Comparison of ENCODE assay signal across 18 cellular contexts in the genomic region with DNA sequence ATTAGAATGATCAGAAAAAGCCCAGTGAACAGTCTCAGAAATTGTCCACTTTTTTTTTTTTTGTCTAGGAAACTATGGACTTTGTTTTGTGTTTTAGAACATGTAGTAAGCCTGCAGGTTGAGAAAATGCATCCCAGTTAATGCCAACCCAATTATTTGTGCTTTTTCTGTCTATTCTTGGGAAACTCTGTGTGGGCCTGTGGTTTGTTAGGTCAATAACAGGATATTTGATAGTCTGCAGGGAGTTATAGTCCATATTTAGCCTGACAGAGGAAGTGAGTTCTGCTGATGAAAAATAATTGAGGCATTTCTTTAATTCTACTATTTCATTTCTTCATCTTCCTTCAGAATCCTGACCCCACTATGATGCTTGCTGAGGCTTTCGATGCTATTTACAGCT.
DNase-seq lines count a peak whose midpoint lies in the region; ATAC-seq and TF ChIP-seq lines count a peak whose summit lies in the region.
"Had no signal": no experiment of that assay in that cellular context is flagged by ENCODE, and none has a peak within 500 bp of the region (broad histone marks: within the 10 kb centered on the region; RNA-seq: fewer than 3 reads in every experiment).

No MANE protein-coding gene starts in this region.

- no peaks in the 10 kb centered on the region for H4K20me1 ChIP-seq in IMR-90 (ENCODE audit: insufficient read depth, low read length)

- H3K27ac ChIP-seq in IMR-90 (ENCODE audit: insufficient read depth, low read length) = no peak overlapping the region
- H3K27ac ChIP-seq: Peyer's patch had no signal

- intact Hi-C loops in IMR-90 (cut with micrococcal nuclease) = no loop called here

- H4K91ac ChIP-seq in IMR-90 (ENCODE audit: insufficient read depth, low read depth, low read length) = no peak overlapping the region

- H3K36me3 ChIP-seq in IMR-90 (ENCODE audit: control insufficient read depth, insufficient read depth, low read length) = peaks cover 15% of the 10 kb centered on the region
- peaks cover 11% of the 10 kb centered on the region for H3K36me3 ChIP-seq in skeletal muscle satellite cell (ENCODE audit: insufficient read depth, low read length)
- H3K36me3 ChIP-seq: HAP-1, Peyer's patch had no signal

- dilution Hi-C loops in IMR-90 (cut with HindIII; ENCODE audit: low sequenced_read_pairs, unreplicated experiment) = loop anchor here (25.0 kb wide), 1 partner anchor 598 kb away; no protein-coding TSS in a partner anchor

- no peak overlapping the region for H2AK9ac ChIP-seq in IMR-90 (replicated peaks; ENCODE audit: low read depth, low read length, poor library complexity)

- H3K9ac ChIP-seq in IMR-90 (ENCODE audit: low read depth, low read length) (no peak overlapping the region), skeletal muscle satellite cell (ENCODE audit: low read depth, low read length) (peak overlapping the region; percentile 29)

- TF ChIP-seq CTCF in IMR-90 (conservative IDR thresholded peaks at IDR 0.05; ENCODE audit: low read depth, low read length) (no peak), choroid plexus epithelial cell (conservative IDR thresholded peaks at IDR 0.05; ENCODE audit: low read depth, low read length) (no peak), GM13976 (IDR thresholded peaks at IDR 0.05; ENCODE audit: borderline replicate concordance, control extremely low read depth, extremely low read depth, insufficient read depth, missing control alignments) (no peak)

- H2BK15ac ChIP-seq in IMR-90 (ENCODE audit: low read depth, low read length) = no peak overlapping the region

- H2AK5ac ChIP-seq in IMR-90 (ENCODE audit: low read depth, low read length) = no peak overlapping the region

- no peak overlapping the region for H2BK5ac ChIP-seq in IMR-90 (ENCODE audit: low read depth, low read length, poor library complexity, severe bottlenecking)

- no peak overlapping the region for H4K8ac ChIP-seq in IMR-90 (ENCODE audit: low read depth in 2 of 2, low read length in 2 of 2)

- H2BK120ac ChIP-seq in IMR-90 (ENCODE audit: low read depth, low read length) = no peak overlapping the region

- POLR2A ChIA-PET in IMR-90 (lab: Charles Lee; ENCODE audit: unreplicated experiment) = no interaction called here

- CTCF ChIA-PET in IMR-90 (lab: Yijun Ruan, JAX) = interaction anchor here (0.6 to 1.3 kb wide), 2 partner anchors 355 to 571 kb away, joined by 3 to 5 read pairs; no protein-coding TSS in a partner anchor

- no peak for ATAC-seq in IMR-90 (ENCODE audit: low read depth)
- no peak for ATAC-seq in GM19324 (IDR thresholded peaks at IDR 0.05; ENCODE audit: low FRiP score, unreplicated experiment)
- ATAC-seq: GM12878 had no signal

- no peak overlapping the region for H3K23ac ChIP-seq in IMR-90 (ENCODE audit: low read depth, low read length)

- H3K27me3 ChIP-seq in IMR-90 (ENCODE audit: control insufficient read depth, insufficient read depth, low read length) (no peaks in the 10 kb centered on the region), skeletal muscle satellite cell (ENCODE audit: control insufficient read depth, insufficient read depth, low read length) (no peaks in the 10 kb centered on the region)
- H3K27me3 ChIP-seq: Peyer's patch had no signal

- in situ Hi-C loops in IMR-90 (cut with MboI; ENCODE audit: low sequenced_read_pairs) (loop anchor here (10.0 kb wide), 2 partner anchors 506 to 596 kb away; no protein-coding TSS in a partner anchor), GM13976 (cut with MboI; ENCODE audit: low sequenced_read_pairs, unreplicated experiment) (no loop called here)

- H3K18ac ChIP-seq in IMR-90 (ENCODE audit: low read depth, low read length) = no peak overlapping the region

- no peak overlapping the region for H4K5ac ChIP-seq in IMR-90 (ENCODE audit: low read depth, low read length)

- no peak for TF ChIP-seq RAD21 in IMR-90 (IDR thresholded peaks at IDR 0.05; ENCODE audit: low read length)

- WGBS in IMR-90 (ENCODE audit: extremely low coverage in 2 of 2, insufficient read length in 1 of 2), 2 experiments = 100% methylated on average over 1 of the region's 1 CpG; no CpG with 5 or more reads in 1 of the 2 experiments

- H3K4me2 ChIP-seq in IMR-90 (ENCODE audit: low read depth, low read length) (no peak overlapping the region), skeletal muscle satellite cell (ENCODE audit: low read length) (no peak overlapping the region)
- H3K4me2 ChIP-seq: GM23338 had no signal

- no peak overlapping the region for H3K4ac ChIP-seq in IMR-90 (ENCODE audit: low read depth, low read length)

- DNase-seq in IMR-90 (peak; percentile 22), choroid plexus epithelial cell (ENCODE audit: low read depth) (peak; percentile 27), myocyte (ENCODE audit: low read depth) (peak; percentile 38), GM13976 (ENCODE audit: low spot score) (no peak)
- DNase-seq in activated CD8-positive, alpha-beta memory T cell treated with anti-CD3 and anti-CD28 coated beads for 24 hours = no peak
- DNase-seq: CD4-positive, alpha-beta memory T cell; DMS 273 treated with DMSO at 0.1 percent for 48 hours; DMS79 treated with DMSO at 0.1 percent for 48 hours; NCI-H1105; NCI-H774; NK-92 treated with Interleukin-12 subunit alpha and Interleukin-12 subunit beta, amount 100 ng/mL, for 24 hours had no signal

- H3K4me3 ChIP-seq in IMR-90 (ENCODE audit: insufficient read depth, low read depth, low read length) = no peak overlapping the region
- H3K4me3 ChIP-seq in choroid plexus epithelial cell (ENCODE audit: low read depth, low read length) = no peak overlapping the region
- H3K4me3 ChIP-seq in skeletal muscle satellite cell (ENCODE audit: low read length) = no peak overlapping the region
- H3K4me3 ChIP-seq: GM12878, GM23338, HAP-1, Peyer's patch had no signal

- H3K14ac ChIP-seq in IMR-90 (replicated peaks; ENCODE audit: low read depth, low read length) = no peak overlapping the region

- TF ChIP-seq POLR2A in IMR-90 (IDR thresholded peaks at IDR 0.05; ENCODE audit: low read depth, low read length) = no peak

- H3K79me1 ChIP-seq in IMR-90 (ENCODE audit: low read depth in 1 of 2, low read length in 2 of 2) = peaks cover 15 to 35% of the 10 kb centered on the region in 2 experiments; a peak in 3 of 4 replicates

- peaks cover 5% of the 10 kb centered on the region for H3K4me1 ChIP-seq in IMR-90 (ENCODE audit: control insufficient read depth, insufficient read depth, low read length)
- peaks cover 16% of the 10 kb centered on the region for H3K4me1 ChIP-seq in skeletal muscle satellite cell (ENCODE audit: control insufficient read depth, insufficient read depth, low read length)
- H3K4me1 ChIP-seq: Caco-2, HAP-1 had no signal

- no TSS peak for BruUV-seq in IMR-90 (replicated peaks; lab: Mats Ljungman, UMichigan)

- no peak overlapping the region for H2BK20ac ChIP-seq in IMR-90 (ENCODE audit: low read depth, low read length)

- H3K9me1 ChIP-seq in IMR-90 (ENCODE audit: insufficient read depth, low read length) = peaks cover 9% of the 10 kb centered on the region

- H3K9me3 ChIP-seq in IMR-90 (ENCODE audit: control insufficient read depth, insufficient read depth, low read length) (no peaks in the 10 kb centered on the region), skeletal muscle satellite cell (replicated peaks; ENCODE audit: low read length) (no peaks in the 10 kb centered on the region)
- H3K9me3 ChIP-seq: Caco-2, HAP-1, Peyer's patch had no signal

- no peak overlapping the region for H2AFZ ChIP-seq in IMR-90 (replicated peaks; ENCODE audit: low read length, poor library complexity)
- H2AFZ ChIP-seq: GM23338 had no signal

- H3K56ac ChIP-seq in IMR-90 (ENCODE audit: extremely low read depth, insufficient read depth, low read length) = no peak overlapping the region

TF ChIP-seq in IMR-90, 13 proteins besides CTCF, POLR2A, EP300 and RAD21:
- TF ChIP-seq MAFK (IDR thresholded peaks at IDR 0.05; ENCODE audit: low read depth, low read length) (no peak), CHD1 (IDR thresholded peaks at IDR 0.05; ENCODE audit: low read depth, low read length) (no peak), BHLHE40 (IDR thresholded peaks at IDR 0.05; ENCODE audit: low read depth, low read length) (no peak), RFX5 (IDR thresholded peaks at IDR 0.05; ENCODE audit: low read depth, low read length) (no peak), SMC3 (IDR thresholded peaks at IDR 0.05; ENCODE audit: low read depth, low read length) (no peak)
- TF ChIP-seq, protein P1, sequence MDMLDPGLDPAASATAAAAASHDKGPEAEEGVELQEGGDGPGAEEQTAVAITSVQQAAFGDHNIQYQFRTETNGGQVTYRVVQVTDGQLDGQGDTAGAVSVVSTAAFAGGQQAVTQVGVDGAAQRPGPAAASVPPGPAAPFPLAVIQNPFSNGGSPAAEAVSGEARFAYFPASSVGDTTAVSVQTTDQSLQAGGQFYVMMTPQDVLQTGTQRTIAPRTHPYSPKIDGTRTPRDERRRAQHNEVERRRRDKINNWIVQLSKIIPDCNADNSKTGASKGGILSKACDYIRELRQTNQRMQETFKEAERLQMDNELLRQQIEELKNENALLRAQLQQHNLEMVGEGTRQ (IDR thresholded peaks at IDR 0.05; ENCODE audit: low read depth, low read length) = no peak

Comparison
In these comparisons a context has a peak if more than half of its experiments do, and no peak if none do; other contexts are left out.
1. DNase-seq: peak in IMR-90 (single experiment), choroid plexus epithelial cell (single experiment) and myocyte (single experiment); none in activated CD8-positive, alpha-beta memory T cell treated with anti-CD3 and anti-CD28 coated beads for 24 hours (single experiment) and GM13976 (single experiment).